ENCODE assay signal across 1 cellular context in the genomic region with DNA sequence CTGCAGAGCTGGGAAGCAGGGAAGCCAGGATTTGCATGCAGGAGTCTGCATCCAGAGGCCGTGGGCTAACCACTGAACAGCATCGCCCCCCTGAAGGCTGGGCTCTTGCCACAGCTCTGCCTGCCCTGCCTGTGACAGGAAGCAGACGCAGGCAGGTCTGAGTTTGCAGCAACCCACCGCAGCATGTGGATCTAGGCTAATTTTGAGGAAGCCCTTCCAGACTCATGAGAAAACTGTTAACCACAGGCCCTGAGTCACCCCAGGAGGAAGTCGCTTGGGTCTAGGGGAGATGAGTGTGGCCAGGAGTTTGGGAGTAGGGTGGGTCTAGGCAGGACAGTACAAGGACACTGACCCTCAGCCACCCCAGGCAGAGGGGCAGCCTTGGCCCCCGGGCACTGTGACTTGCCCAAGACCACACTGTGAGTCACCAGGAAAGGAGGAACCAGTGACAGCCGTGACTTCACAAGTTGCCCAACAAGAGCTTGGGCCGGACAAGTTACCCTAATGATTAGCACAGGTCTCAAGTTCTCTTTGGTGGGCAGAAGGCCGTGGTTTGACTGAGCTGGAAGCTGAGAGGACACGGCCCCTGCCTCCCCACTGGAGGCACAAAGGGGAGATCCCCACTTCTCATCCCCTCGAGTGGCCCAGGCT.
TF ChIP-seq lines count a peak whose summit lies in the region.

No MANE protein-coding gene starts in this region.

TF ChIP-seq in K562, 482 proteins besides CTCF, POLR2A, EP300 and RAD21 (continued from another document and continues in another):
- TF ChIP-seq, protein P1, sequence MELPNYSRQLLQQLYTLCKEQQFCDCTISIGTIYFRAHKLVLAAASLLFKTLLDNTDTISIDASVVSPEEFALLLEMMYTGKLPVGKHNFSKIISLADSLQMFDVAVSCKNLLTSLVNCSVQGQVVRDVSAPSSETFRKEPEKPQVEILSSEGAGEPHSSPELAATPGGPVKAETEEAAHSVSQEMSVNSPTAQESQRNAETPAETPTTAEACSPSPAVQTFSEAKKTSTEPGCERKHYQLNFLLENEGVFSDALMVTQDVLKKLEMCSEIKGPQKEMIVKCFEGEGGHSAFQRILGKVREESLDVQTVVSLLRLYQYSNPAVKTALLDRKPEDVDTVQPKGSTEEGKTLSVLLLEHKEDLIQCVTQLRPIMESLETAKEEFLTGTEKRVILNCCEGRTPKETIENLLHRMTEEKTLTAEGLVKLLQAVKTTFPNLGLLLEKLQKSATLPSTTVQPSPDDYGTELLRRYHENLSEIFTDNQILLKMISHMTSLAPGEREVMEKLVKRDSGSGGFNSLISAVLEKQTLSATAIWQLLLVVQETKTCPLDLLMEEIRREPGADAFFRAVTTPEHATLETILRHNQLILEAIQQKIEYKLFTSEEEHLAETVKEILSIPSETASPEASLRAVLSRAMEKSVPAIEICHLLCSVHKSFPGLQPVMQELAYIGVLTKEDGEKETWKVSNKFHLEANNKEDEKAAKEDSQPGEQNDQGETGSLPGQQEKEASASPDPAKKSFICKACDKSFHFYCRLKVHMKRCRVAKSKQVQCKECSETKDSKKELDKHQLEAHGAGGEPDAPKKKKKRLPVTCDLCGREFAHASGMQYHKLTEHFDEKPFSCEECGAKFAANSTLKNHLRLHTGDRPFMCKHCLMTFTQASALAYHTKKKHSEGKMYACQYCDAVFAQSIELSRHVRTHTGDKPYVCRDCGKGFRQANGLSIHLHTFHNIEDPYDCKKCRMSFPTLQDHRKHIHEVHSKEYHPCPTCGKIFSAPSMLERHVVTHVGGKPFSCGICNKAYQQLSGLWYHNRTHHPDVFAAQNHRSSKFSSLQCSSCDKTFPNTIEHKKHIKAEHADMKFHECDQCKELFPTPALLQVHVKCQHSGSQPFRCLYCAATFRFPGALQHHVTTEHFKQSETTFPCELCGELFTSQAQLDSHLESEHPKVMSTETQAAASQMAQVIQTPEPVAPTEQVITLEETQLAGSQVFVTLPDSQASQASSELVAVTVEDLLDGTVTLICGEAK (IDR thresholded peaks at IDR 0.05): 0 out of 2 replicates have a peak, but pooled peaks have one; percentile 24
- TF ChIP-seq, protein P1 (CRISPR knock-in tag; IDR thresholded peaks at IDR 0.05): no peak; the same call in 1 of the 2 replicates
- TF ChIP-seq, protein P2, sequence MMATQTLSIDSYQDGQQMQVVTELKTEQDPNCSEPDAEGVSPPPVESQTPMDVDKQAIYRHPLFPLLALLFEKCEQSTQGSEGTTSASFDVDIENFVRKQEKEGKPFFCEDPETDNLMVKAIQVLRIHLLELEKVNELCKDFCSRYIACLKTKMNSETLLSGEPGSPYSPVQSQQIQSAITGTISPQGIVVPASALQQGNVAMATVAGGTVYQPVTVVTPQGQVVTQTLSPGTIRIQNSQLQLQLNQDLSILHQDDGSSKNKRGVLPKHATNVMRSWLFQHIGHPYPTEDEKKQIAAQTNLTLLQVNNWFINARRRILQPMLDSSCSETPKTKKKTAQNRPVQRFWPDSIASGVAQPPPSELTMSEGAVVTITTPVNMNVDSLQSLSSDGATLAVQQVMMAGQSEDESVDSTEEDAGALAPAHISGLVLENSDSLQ (IDR thresholded peaks at IDR 0.05): peak; percentile 33; the same call in 1 of the 2 replicates
- TF ChIP-seq MAFF (IDR thresholded peaks at IDR 0.05; ENCODE audit: low read length) (peak; percentile 21; the same call in 1 of the 2 replicates), ZNF347 (CRISPR knock-in tag; IDR thresholded peaks at IDR 0.05; ENCODE audit: low read depth) (no peak), KLF10 (CRISPR knock-in tag; IDR thresholded peaks at IDR 0.05) (no peak), POLR2G (IDR thresholded peaks at IDR 0.05; ENCODE audit: low read depth, low read length) (peak; percentile 35; the same call in 1 of the 2 replicates), FOSL1 (tag; conservative IDR thresholded peaks at IDR 0.05) (peak; percentile 97), ZNF311 (CRISPR knock-in tag; IDR thresholded peaks at IDR 0.05) (no peak), SRSF1 (IDR thresholded peaks at IDR 0.05; ENCODE audit: low read depth, low read length) (no peak), TAF1 (IDR thresholded peaks at IDR 0.05; ENCODE audit: control insufficient read depth, extremely low read depth, insufficient read depth, low read length, severe bottlenecking) (peak; percentile 29), ESRRA (IDR thresholded peaks at IDR 0.05; ENCODE audit: borderline replicate concordance, low read depth) (peak; percentile 92; the same call in 1 of the 2 replicates), IFI16 (CRISPR knock-in tag; IDR thresholded peaks at IDR 0.05) (peak; percentile 76; the same call in 1 of the 2 replicates), NFYB (IDR thresholded peaks at IDR 0.05; ENCODE audit: extremely low read depth, insufficient read length) (no peak), ZNF717 (CRISPR knock-in tag; IDR thresholded peaks at IDR 0.05) (no peak), TBP (optimal IDR thresholded peaks at IDR 0.05; ENCODE audit: low read depth, low read length) (no peak), CBFA2T3 (IDR thresholded peaks at IDR 0.05) (0 out of 2 replicates have a peak, but pooled peaks have one; percentile 16), ZNF324 (CRISPR knock-in tag; IDR thresholded peaks at IDR 0.05) (no peak; the same call in 1 of the 2 replicates), TCFL5 (CRISPR knock-in tag; conservative IDR thresholded peaks at IDR 0.05) (no peak), ELF2 (CRISPR knock-in tag; IDR thresholded peaks at IDR 0.05) (no peak; the same call in 1 of the 2 replicates), ZC3H11A (IDR thresholded peaks at IDR 0.05; ENCODE audit: low read depth, low read length) (no peak), CEBPB (tag; IDR thresholded peaks at IDR 0.05) (peak; percentile 83), ZSCAN32 (CRISPR knock-in tag; IDR thresholded peaks at IDR 0.05) (0 out of 2 replicates have a peak, but pooled peaks have one; percentile 31), MCM3 (IDR thresholded peaks at IDR 0.05) (no peak), GATA2 (CRISPR knock-in tag; IDR thresholded peaks at IDR 0.05) (no peak), TAF9B (IDR thresholded peaks at IDR 0.05; ENCODE audit: partially characterized antibody) (no peak)
- TF ChIP-seq, protein P3, sequence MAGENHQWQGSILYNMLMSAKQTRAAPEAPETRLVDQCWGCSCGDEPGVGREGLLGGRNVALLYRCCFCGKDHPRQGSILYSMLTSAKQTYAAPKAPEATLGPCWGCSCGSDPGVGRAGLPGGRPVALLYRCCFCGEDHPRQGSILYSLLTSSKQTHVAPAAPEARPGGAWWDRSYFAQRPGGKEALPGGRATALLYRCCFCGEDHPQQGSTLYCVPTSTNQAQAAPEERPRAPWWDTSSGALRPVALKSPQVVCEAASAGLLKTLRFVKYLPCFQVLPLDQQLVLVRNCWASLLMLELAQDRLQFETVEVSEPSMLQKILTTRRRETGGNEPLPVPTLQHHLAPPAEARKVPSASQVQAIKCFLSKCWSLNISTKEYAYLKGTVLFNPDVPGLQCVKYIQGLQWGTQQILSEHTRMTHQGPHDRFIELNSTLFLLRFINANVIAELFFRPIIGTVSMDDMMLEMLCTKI (IDR thresholded peaks at IDR 0.05; ENCODE audit: partially characterized antibody): no peak
- TF ChIP-seq, protein P4, sequence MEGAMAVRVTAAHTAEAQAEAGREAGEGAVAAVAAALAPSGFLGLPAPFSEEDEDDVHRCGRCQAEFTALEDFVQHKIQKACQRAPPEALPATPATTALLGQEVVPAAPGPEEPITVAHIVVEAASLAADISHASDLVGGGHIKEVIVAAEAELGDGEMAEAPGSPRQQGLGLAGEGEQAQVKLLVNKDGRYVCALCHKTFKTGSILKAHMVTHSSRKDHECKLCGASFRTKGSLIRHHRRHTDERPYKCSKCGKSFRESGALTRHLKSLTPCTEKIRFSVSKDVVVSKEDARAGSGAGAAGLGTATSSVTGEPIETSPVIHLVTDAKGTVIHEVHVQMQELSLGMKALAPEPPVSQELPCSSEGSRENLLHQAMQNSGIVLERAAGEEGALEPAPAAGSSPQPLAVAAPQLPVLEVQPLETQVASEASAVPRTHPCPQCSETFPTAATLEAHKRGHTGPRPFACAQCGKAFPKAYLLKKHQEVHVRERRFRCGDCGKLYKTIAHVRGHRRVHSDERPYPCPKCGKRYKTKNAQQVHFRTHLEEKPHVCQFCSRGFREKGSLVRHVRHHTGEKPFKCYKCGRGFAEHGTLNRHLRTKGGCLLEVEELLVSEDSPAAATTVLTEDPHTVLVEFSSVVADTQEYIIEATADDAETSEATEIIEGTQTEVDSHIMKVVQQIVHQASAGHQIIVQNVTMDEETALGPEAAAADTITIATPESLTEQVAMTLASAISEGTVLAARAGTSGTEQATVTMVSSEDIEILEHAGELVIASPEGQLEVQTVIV (CRISPR knock-in tag; IDR thresholded peaks at IDR 0.05; ENCODE audit: borderline replicate concordance): 0 out of 2 replicates have a peak, but pooled peaks have one; percentile 48
- TF ChIP-seq, protein P5, sequence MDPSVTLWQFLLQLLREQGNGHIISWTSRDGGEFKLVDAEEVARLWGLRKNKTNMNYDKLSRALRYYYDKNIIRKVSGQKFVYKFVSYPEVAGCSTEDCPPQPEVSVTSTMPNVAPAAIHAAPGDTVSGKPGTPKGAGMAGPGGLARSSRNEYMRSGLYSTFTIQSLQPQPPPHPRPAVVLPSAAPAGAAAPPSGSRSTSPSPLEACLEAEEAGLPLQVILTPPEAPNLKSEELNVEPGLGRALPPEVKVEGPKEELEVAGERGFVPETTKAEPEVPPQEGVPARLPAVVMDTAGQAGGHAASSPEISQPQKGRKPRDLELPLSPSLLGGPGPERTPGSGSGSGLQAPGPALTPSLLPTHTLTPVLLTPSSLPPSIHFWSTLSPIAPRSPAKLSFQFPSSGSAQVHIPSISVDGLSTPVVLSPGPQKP (CRISPR knock-in tag; IDR thresholded peaks at IDR 0.05): no peak
- TF ChIP-seq, protein P6, sequence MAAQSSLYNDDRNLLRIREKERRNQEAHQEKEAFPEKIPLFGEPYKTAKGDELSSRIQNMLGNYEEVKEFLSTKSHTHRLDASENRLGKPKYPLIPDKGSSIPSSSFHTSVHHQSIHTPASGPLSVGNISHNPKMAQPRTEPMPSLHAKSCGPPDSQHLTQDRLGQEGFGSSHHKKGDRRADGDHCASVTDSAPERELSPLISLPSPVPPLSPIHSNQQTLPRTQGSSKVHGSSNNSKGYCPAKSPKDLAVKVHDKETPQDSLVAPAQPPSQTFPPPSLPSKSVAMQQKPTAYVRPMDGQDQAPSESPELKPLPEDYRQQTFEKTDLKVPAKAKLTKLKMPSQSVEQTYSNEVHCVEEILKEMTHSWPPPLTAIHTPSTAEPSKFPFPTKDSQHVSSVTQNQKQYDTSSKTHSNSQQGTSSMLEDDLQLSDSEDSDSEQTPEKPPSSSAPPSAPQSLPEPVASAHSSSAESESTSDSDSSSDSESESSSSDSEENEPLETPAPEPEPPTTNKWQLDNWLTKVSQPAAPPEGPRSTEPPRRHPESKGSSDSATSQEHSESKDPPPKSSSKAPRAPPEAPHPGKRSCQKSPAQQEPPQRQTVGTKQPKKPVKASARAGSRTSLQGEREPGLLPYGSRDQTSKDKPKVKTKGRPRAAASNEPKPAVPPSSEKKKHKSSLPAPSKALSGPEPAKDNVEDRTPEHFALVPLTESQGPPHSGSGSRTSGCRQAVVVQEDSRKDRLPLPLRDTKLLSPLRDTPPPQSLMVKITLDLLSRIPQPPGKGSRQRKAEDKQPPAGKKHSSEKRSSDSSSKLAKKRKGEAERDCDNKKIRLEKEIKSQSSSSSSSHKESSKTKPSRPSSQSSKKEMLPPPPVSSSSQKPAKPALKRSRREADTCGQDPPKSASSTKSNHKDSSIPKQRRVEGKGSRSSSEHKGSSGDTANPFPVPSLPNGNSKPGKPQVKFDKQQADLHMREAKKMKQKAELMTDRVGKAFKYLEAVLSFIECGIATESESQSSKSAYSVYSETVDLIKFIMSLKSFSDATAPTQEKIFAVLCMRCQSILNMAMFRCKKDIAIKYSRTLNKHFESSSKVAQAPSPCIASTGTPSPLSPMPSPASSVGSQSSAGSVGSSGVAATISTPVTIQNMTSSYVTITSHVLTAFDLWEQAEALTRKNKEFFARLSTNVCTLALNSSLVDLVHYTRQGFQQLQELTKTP (IDR thresholded peaks at IDR 0.05; ENCODE audit: low read depth in 1 of 2, partially characterized antibody in 2 of 2): peak; percentile 39 to 66
- TF ChIP-seq, protein P7, sequence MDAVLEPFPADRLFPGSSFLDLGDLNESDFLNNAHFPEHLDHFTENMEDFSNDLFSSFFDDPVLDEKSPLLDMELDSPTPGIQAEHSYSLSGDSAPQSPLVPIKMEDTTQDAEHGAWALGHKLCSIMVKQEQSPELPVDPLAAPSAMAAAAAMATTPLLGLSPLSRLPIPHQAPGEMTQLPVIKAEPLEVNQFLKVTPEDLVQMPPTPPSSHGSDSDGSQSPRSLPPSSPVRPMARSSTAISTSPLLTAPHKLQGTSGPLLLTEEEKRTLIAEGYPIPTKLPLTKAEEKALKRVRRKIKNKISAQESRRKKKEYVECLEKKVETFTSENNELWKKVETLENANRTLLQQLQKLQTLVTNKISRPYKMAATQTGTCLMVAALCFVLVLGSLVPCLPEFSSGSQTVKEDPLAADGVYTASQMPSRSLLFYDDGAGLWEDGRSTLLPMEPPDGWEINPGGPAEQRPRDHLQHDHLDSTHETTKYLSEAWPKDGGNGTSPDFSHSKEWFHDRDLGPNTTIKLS (IDR thresholded peaks at IDR 0.05; ENCODE audit: borderline replicate concordance, low read depth): no peak
